In the genomic region with DNA sequence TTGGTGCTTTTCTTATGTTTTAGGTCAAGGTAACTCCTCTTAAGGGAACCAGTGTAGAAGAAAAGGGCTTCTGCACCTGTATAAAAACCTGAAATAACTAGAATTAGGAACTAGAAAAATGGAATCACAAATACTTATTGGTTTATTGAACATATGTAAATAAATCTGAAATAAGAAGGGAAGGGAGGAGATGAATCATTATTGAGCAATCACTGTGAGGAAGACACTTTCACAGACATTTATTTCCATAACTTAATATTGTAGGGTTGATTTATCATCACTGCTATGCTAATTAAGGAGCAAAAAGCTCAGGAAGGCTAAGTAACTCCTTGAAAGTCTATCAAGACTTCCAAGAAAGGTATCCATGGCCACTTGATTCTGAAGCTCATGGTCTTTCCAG, we compare ENCODE assay signal across 12 cellular contexts. TPM values are rescaled to one million over a fixed set of nuclear protein-coding genes. Genes with fewer than 3 reads are reported as not detected.
"Had no signal": no experiment of that assay in that cellular context is flagged by ENCODE, and none has a peak within 500 bp of the region (broad histone marks: within the 10 kb centered on the region; RNA-seq: fewer than 3 reads in every experiment).

No MANE protein-coding gene starts in this region.

RNA-seq across cellular contexts. Expression of gene RAB6D, which starts 24.7 kb away (rescaled TPM):
- total RNA-seq: left lobe of liver; left lung; left ventricle myocardium inferior; liver; lower leg skin; lower lobe of right lung; lung microvascular endothelial cell; mesothelial cell of epicardium; mononuclear cell; myocyte; naive thymus-derived CD4-positive, alpha-beta T cell; naive thymus-derived CD8-positive, alpha-beta T cell had no signal
- polyA plus RNA-seq: naive thymus-derived CD4-positive, alpha-beta T cell; naive thymus-derived CD8-positive, alpha-beta T cell had no signal
